15 cellular contexts compared by ENCODE assay signal in the genomic region with DNA sequence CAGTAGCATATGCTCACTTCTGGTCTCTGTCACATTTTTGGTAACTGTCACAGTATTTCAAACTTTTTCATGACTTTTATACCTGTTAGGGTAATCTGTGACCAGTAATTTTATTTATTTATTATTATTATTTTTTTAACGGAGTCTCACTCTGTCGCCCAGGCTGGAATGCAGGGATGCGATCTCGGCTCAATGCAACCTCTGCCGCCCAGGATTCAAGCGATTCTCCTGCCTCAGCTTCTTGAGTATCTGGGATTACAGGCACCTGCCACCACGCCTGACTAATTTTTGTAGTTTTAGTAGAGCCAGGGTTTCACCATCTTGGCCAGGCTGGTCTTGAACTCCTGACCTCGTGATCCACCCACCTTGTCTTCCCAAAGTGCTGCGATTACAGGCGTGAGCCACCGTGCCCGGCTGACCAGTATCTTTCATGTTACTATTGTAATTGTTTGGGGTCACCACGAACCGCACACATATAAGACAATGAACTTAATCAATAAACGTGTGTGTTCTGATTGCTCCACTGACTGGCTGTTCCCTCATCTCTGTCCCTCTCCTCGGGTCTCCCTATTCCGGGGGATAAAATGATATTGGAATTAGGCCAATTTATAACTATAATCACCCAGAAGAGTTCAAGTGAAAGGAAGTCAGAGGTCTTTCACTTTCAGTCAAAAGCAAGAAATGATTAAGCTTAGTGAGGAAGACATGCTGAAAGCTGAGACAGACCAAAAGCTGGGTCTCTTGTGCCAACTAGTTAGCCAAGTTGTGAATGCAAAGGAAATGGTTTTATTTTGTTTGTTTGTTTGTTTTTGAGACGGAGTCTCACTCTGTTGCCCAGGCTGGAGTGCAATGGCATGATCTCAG. TPM values are rescaled to one million over a fixed set of nuclear protein-coding genes. Genes with fewer than 3 reads are reported as not detected.
A peak's percentile ranks its signal among the peaks of the same experiment; 100 is the strongest.
DNase-seq lines count a peak whose midpoint lies in the region; ATAC-seq and TF ChIP-seq lines count a peak whose summit lies in the region.
"Had no signal": no experiment of that assay in that cellular context is flagged by ENCODE, and none has a peak within 500 bp of the region (broad histone marks: within the 10 kb centered on the region; RNA-seq: fewer than 3 reads in every experiment).

No MANE protein-coding gene starts in this region.

- DNase-seq in activated CD8-positive, alpha-beta T cell treated with anti-CD3 and anti-CD28 coated beads for 36 hours, result peak; percentile 21
- no peak for DNase-seq in activated CD8-positive, alpha-beta T cell treated with anti-CD3 and anti-CD28 coated beads, Interleukin-2, amount 10 ng/mL, durations not matched to agents 7 days and 5 days
- DNase-seq in esophagus muscularis mucosa (ENCODE audit: extremely low spot score), result peak; percentile 91
- no peak for DNase-seq in glomerular visceral epithelial cell (ENCODE audit: extremely low spot score)
- DNase-seq in mucosa of descending colon, result no peak
- DNase-seq in ecto neural progenitor cell (ENCODE audit: low spot score), result no peak
- DNase-seq: DMS153, HCEC 1CT, heart right ventricle, NCI-H226, T1000, uterus had no signal

- peak overlapping the region; percentile 5 for H3K27ac Mint-ChIP-seq in activated CD8-positive, alpha-beta T cell treated with anti-CD3 and anti-CD28 coated beads for 36 hours
- H3K27ac Mint-ChIP-seq in activated CD8-positive, alpha-beta T cell treated with anti-CD3 and anti-CD28 coated beads, Interleukin-2, amount 10 ng/mL, durations not matched to agents 7 days and 5 days, result no peak overlapping the region

- no peak overlapping the region for H3K4me3 Mint-ChIP-seq in activated CD8-positive, alpha-beta T cell treated with anti-CD3 and anti-CD28 coated beads for 36 hours
- H3K4me3 Mint-ChIP-seq in activated CD8-positive, alpha-beta T cell treated with anti-CD3 and anti-CD28 coated beads, Interleukin-2, amount 10 ng/mL, durations not matched to agents 7 days and 5 days, result no peak overlapping the region

- H3K27me3 ChIP-seq in esophagus muscularis mucosa, result no peaks in the 10 kb centered on the region
- H3K27me3 ChIP-seq: heart right ventricle, neutrophil, uterus had no signal

- TF ChIP-seq EP300 in esophagus muscularis mucosa (IDR thresholded peaks at IDR 0.05), result no peak

- H3K36me3 Mint-ChIP-seq in activated CD8-positive, alpha-beta T cell treated with anti-CD3 and anti-CD28 coated beads for 36 hours (ENCODE audit: low read depth), result no peaks in the 10 kb centered on the region
- no peaks in the 10 kb centered on the region for H3K36me3 Mint-ChIP-seq in activated CD8-positive, alpha-beta T cell treated with anti-CD3 and anti-CD28 coated beads, Interleukin-2, amount 10 ng/mL, durations not matched to agents 7 days and 5 days (ENCODE audit: low read depth)

- H3K36me3 ChIP-seq in esophagus muscularis mucosa (no peaks in the 10 kb centered on the region), mucosa of descending colon (ENCODE audit: low read depth) (no peaks in the 10 kb centered on the region)
- H3K36me3 ChIP-seq: heart right ventricle, neutrophil, uterus had no signal

- H3K4me1 ChIP-seq in esophagus muscularis mucosa, result no peaks in the 10 kb centered on the region
- no peaks in the 10 kb centered on the region for H3K4me1 ChIP-seq in mucosa of descending colon (ENCODE audit: low read depth)
- H3K4me1 ChIP-seq: heart right ventricle, uterus had no signal

- CTCF ChIA-PET in activated CD8-positive, alpha-beta T cell treated with anti-CD3 and anti-CD28 coated beads for 36 hours (lab: Charles Lee), result interaction anchor here (0.7 to 4.5 kb wide), 9 partner anchors 9 to 193 kb away, joined by 3 to 27 read pairs (median 4); no protein-coding TSS in a partner anchor
- CTCF ChIA-PET in activated CD8-positive, alpha-beta T cell treated with anti-CD3 and anti-CD28 coated beads, Interleukin-2, amount 10 ng/mL, durations not matched to agents 7 days and 5 days (lab: Charles Lee), result interaction anchor here (1.0 to 4.3 kb wide), 9 partner anchors 9 to 193 kb away, joined by 3 to 16 read pairs (median 4); no protein-coding TSS in a partner anchor

- H3K27me3 Mint-ChIP-seq in activated CD8-positive, alpha-beta T cell treated with anti-CD3 and anti-CD28 coated beads for 36 hours, result peaks cover 1% of the 10 kb centered on the region
- H3K27me3 Mint-ChIP-seq in activated CD8-positive, alpha-beta T cell treated with anti-CD3 and anti-CD28 coated beads, Interleukin-2, amount 10 ng/mL, durations not matched to agents 7 days and 5 days (ENCODE audit: low read depth), result no peaks in the 10 kb centered on the region

- H3K9me3 ChIP-seq in esophagus muscularis mucosa (no peaks in the 10 kb centered on the region), mucosa of descending colon (no peaks in the 10 kb centered on the region)
- H3K9me3 ChIP-seq: neutrophil, uterus had no signal

- TF ChIP-seq CTCF in activated CD8-positive, alpha-beta T cell treated with anti-CD3 and anti-CD28 coated beads for 36 hours (IDR thresholded peaks at IDR 0.05), result no peak
- TF ChIP-seq CTCF in esophagus muscularis mucosa (IDR thresholded peaks at IDR 0.05) (no peak), mucosa of descending colon (IDR thresholded peaks at IDR 0.05) (no peak)

- no peak overlapping the region for H3K27ac ChIP-seq in esophagus muscularis mucosa (replicated peaks in 1 of 4)
- H3K27ac ChIP-seq: heart right ventricle, neutrophil, uterus had no signal

- H3K9me3 Mint-ChIP-seq in activated CD8-positive, alpha-beta T cell treated with anti-CD3 and anti-CD28 coated beads for 36 hours, result peaks cover 3% of the 10 kb centered on the region
- no peaks in the 10 kb centered on the region for H3K9me3 Mint-ChIP-seq in activated CD8-positive, alpha-beta T cell treated with anti-CD3 and anti-CD28 coated beads, Interleukin-2, amount 10 ng/mL, durations not matched to agents 7 days and 5 days (ENCODE audit: insufficient read depth)

- 93% methylated on average over 18 of the region's 18 CpGs for WGBS in esophagus muscularis mucosa

- intact Hi-C loops in activated CD8-positive, alpha-beta T cell treated with anti-CD3 and anti-CD28 coated beads for 36 hours (cut with micrococcal nuclease), result no loop called here
- intact Hi-C loops in esophagus muscularis mucosa (cut with DNase I), result no loop called here
- intact Hi-C loops in mucosa of descending colon (cut with DNase I, micrococcal nuclease), result no loop called here

- peaks cover 8% of the 10 kb centered on the region for H3K4me1 Mint-ChIP-seq in activated CD8-positive, alpha-beta T cell treated with anti-CD3 and anti-CD28 coated beads for 36 hours (ENCODE audit: low read depth)
- H3K4me1 Mint-ChIP-seq in activated CD8-positive, alpha-beta T cell treated with anti-CD3 and anti-CD28 coated beads, Interleukin-2, amount 10 ng/mL, durations not matched to agents 7 days and 5 days (ENCODE audit: low read depth), result peaks cover 10% of the 10 kb centered on the region

- POLR2A ChIA-PET in activated CD8-positive, alpha-beta T cell treated with anti-CD3 and anti-CD28 coated beads for 36 hours (lab: Charles Lee), result no interaction called here
- POLR2A ChIA-PET in activated CD8-positive, alpha-beta T cell treated with anti-CD3 and anti-CD28 coated beads, Interleukin-2, amount 10 ng/mL, durations not matched to agents 7 days and 5 days (lab: Charles Lee), result interaction anchor here (1.0 kb wide), 1 partner anchor 122 kb away, joined by 3 read pairs; no protein-coding TSS in a partner anchor

- no peak for TF ChIP-seq POLR2A in esophagus muscularis mucosa (IDR thresholded peaks at IDR 0.05; ENCODE audit: low read depth)

- H3K4me3 ChIP-seq in esophagus muscularis mucosa, result no peak overlapping the region
- no peak overlapping the region for H3K4me3 ChIP-seq in mucosa of descending colon
- H3K4me3 ChIP-seq: heart right ventricle, uterus had no signal

- ATAC-seq in activated CD8-positive, alpha-beta T cell treated with anti-CD3 and anti-CD28 coated beads for 36 hours, result peak; percentile 89
- ATAC-seq in activated CD8-positive, alpha-beta T cell treated with anti-CD3 and anti-CD28 coated beads, Interleukin-2, amount 10 ng/mL, durations not matched to agents 7 days and 5 days, result no peak
- ATAC-seq in GM21576 (IDR thresholded peaks at IDR 0.05; ENCODE audit: unreplicated experiment), result peak; percentile 87
- peak; percentile 80 for ATAC-seq in HG03342 (IDR thresholded peaks at IDR 0.05; ENCODE audit: unreplicated experiment)
- ATAC-seq in mucosa of descending colon, result no peak
- ATAC-seq: heart right ventricle had no signal

RNA-seq across cellular contexts. Expression of gene TGIF1, which starts 22.9 kb away (rescaled TPM):
- total RNA-seq in activated CD8-positive, alpha-beta T cell treated with anti-CD3 and anti-CD28 coated beads for 36 hours, result 10 to 100 TPM; 33.3 to 34.5 TPM
- 1 to 10 TPM; 8.2 to 8.7 TPM for total RNA-seq in activated CD8-positive, alpha-beta T cell treated with anti-CD3 and anti-CD28 coated beads, Interleukin-2, amount 10 ng/mL, durations not matched to agents 7 days and 5 days
- total RNA-seq in esophagus muscularis mucosa, result 100 to 1,000 TPM in 1 of 4 donors, 10 to 100 TPM in 3; 48.2 to 142 (median 64.0) TPM
- total RNA-seq in mucosa of descending colon, result 10 to 100 TPM; 37.1 to 67.2 (median 59.1) TPM

Comparison
In these comparisons a context has a peak if more than half of its experiments do, and no peak if none do; other contexts are left out.
1. ATAC-seq: peak in activated CD8-positive, alpha-beta T cell treated with anti-CD3 and anti-CD28 coated beads for 36 hours (single experiment), GM21576 (single experiment) and HG03342 (single experiment); none in activated CD8-positive, alpha-beta T cell treated with anti-CD3 and anti-CD28 coated beads, Interleukin-2, amount 10 ng/mL, durations not matched to agents 7 days and 5 days (single experiment) and mucosa of descending colon (single experiment).
2. DNase-seq: peak in activated CD8-positive, alpha-beta T cell treated with anti-CD3 and anti-CD28 coated beads for 36 hours (single experiment) and esophagus muscularis mucosa (single experiment); none in activated CD8-positive, alpha-beta T cell treated with anti-CD3 and anti-CD28 coated beads, Interleukin-2, amount 10 ng/mL, durations not matched to agents 7 days and 5 days (single experiment), glomerular visceral epithelial cell (single experiment), mucosa of descending colon (0 of 3) and ecto neural progenitor cell (single experiment).